11 cellular contexts compared by ENCODE assay signal in the genomic region with DNA sequence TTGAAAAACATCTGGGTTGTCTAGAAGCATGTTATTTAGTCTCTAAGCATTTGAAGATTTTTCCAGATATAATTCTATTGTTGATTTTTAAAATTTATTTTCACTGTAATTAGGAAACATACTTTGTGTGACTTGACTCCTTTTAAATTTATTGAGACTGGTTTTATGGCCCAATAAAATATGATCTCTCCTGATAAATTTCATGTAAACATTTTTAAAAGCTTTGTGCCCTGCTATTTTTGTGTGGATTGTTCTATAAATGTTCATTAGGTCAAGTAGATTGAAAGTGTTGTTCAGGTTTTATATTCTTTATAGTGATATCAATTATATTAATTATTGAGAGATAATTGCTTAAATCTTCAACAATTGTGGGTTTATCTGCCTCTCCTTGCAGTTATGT.
"Had no signal": no experiment of that assay in that cellular context is flagged by ENCODE, and none has a peak within 500 bp of the region (broad histone marks: within the 10 kb centered on the region; RNA-seq: fewer than 3 reads in every experiment).

No MANE protein-coding gene starts in this region.

- DNase-seq: GM23248, GOT3, H7, H9, HCEC 1CT, HFFc6 had no signal

- H3K4me3 ChIP-seq: GM23248, GM23338, HAP-1 had no signal

- H3K9me3 ChIP-seq: HAP-1 had no signal

- ATAC-seq: GM23338, HCT116 had no signal

- H3K36me3 ChIP-seq: HAP-1 had no signal

- FAIRE-seq: H1, H54 had no signal

- H3K27ac ChIP-seq: GM23248 had no signal
